Comparison of ENCODE assay signal across 26 cellular contexts in genomic region chr3:129676985-129677384, GRCh38.
"Had no signal": no experiment of that assay in that cellular context is flagged by ENCODE, and none has a peak within 500 bp of the region (broad histone marks: within the 10 kb centered on the region; RNA-seq: fewer than 3 reads in every experiment).

No MANE protein-coding gene starts in this region.

- ATAC-seq: left lobe of liver; mucosa of descending colon; naive thymus-derived CD8-positive, alpha-beta T cell; right cardiac atrium; sciatic nerve; stimulated activated memory B cell treated with anti-CD40 and anti-IgM and Interleukin-4, amounts not matched to agents 10 μg/mL and 1 μg/mL and 100 μg/mL, for 72 hours; stimulated activated naive CD8-positive, alpha-beta T cell treated with anti-CD3 and anti-CD28 coated beads, Interleukin-15, amount 100 ng/mL, for 72 hours had no signal

- DNase-seq: hippocampal formation; kidney glomerular epithelial cell; left cardiac atrium; midbrain; mucosa of descending colon; naive thymus-derived CD8-positive, alpha-beta T cell; occipital lobe; right cardiac atrium; stimulated activated CD4-positive, alpha-beta T cell treated with anti-CD3 and anti-CD28 coated beads, Interleukin-1b, Interleukin-23, amount 100 ng/mL, for 48 hours; stimulated activated CD4-positive, alpha-beta T cell treated with anti-CD3 and anti-CD28 coated beads, Interleukin-2, amount 100 ng/mL, for 48 hours; stimulated activated CD4-positive, alpha-beta T cell treated with anti-CD3 and anti-CD28 coated beads, Interleukin-4, amount 100 ng/mL, for 4 hours; stimulated activated CD8-positive, alpha-beta memory T cell treated with anti-CD3 and anti-CD28 coated beads, Interleukin-4, amount 100 ng/mL, for 48 hours; stimulated activated naive CD4-positive, alpha-beta T cell treated with Interleukin-2 at 50 U/mL for 16 hours; stimulated activated naive CD8-positive, alpha-beta T cell treated with anti-CD3 and anti-CD28 coated beads, Interleukin-15, amount 100 ng/mL, for 72 hours; uterus had no signal

- H3K4me3 Mint-ChIP-seq: memory B cell; naive thymus-derived CD8-positive, alpha-beta T cell; nephron; neural crest cell; stimulated activated memory B cell treated with anti-CD40 and anti-IgM and Interleukin-4, amounts not matched to agents 10 μg/mL and 1 μg/mL and 100 μg/mL, for 72 hours; stimulated activated naive CD8-positive, alpha-beta T cell treated with anti-CD3 and anti-CD28 coated beads, Interleukin-15, amount 100 ng/mL, for 72 hours; type B pancreatic cell had no signal

- H3K36me3 Mint-ChIP-seq: memory B cell; naive thymus-derived CD8-positive, alpha-beta T cell; stimulated activated memory B cell treated with anti-CD40 and anti-IgM and Interleukin-4, amounts not matched to agents 10 μg/mL and 1 μg/mL and 100 μg/mL, for 72 hours; type B pancreatic cell had no signal

- H3K9me3 Mint-ChIP-seq: memory B cell; naive thymus-derived CD8-positive, alpha-beta T cell; nephron; neural crest cell; stimulated activated memory B cell treated with anti-CD40 and anti-IgM and Interleukin-4, amounts not matched to agents 10 μg/mL and 1 μg/mL and 100 μg/mL, for 72 hours; stimulated activated naive CD8-positive, alpha-beta T cell treated with anti-CD3 and anti-CD28 coated beads, Interleukin-15, amount 100 ng/mL, for 72 hours; type B pancreatic cell had no signal

- H3K27ac Mint-ChIP-seq: memory B cell; naive thymus-derived CD8-positive, alpha-beta T cell; nephron; stimulated activated memory B cell treated with anti-CD40 and anti-IgM and Interleukin-4, amounts not matched to agents 10 μg/mL and 1 μg/mL and 100 μg/mL, for 72 hours; stimulated activated naive CD8-positive, alpha-beta T cell treated with anti-CD3 and anti-CD28 coated beads, Interleukin-15, amount 100 ng/mL, for 72 hours; type B pancreatic cell had no signal

- H3K4me2 ChIP-seq: smooth muscle cell had no signal

- H3K9ac ChIP-seq: parathyroid adenoma had no signal

- H3K4me3 ChIP-seq: mucosa of descending colon, smooth muscle cell, tibial nerve, uterus had no signal

- H3K27ac ChIP-seq: neutrophil, parathyroid adenoma, tibial nerve, uterus had no signal

- H3K9me3 ChIP-seq: mucosa of descending colon, neutrophil, tibial nerve, uterus had no signal

- H3K27me3 Mint-ChIP-seq: memory B cell; naive thymus-derived CD8-positive, alpha-beta T cell; stimulated activated memory B cell treated with anti-CD40 and anti-IgM and Interleukin-4, amounts not matched to agents 10 μg/mL and 1 μg/mL and 100 μg/mL, for 72 hours; stimulated activated naive CD8-positive, alpha-beta T cell treated with anti-CD3 and anti-CD28 coated beads, Interleukin-15, amount 100 ng/mL, for 72 hours; type B pancreatic cell had no signal

- H3K36me3 ChIP-seq: neutrophil, tibial nerve, uterus had no signal

- H3K27me3 ChIP-seq: neutrophil, tibial nerve, uterus had no signal

- H2AFZ ChIP-seq: parathyroid adenoma had no signal

- H3K4me1 ChIP-seq: parathyroid adenoma, uterus had no signal
